In genomic region chr3:99419111-99419510, GRCh38 we compare ENCODE assay signal across 13 cellular contexts.
DNase-seq lines count a peak whose midpoint lies in the region; ATAC-seq lines count a peak whose summit lies in the region.
"Had no signal": no experiment of that assay in that cellular context is flagged by ENCODE, and none has a peak within 500 bp of the region (broad histone marks: within the 10 kb centered on the region; RNA-seq: fewer than 3 reads in every experiment).

No MANE protein-coding gene starts in this region.

- ATAC-seq in GM21786 (IDR thresholded peaks at IDR 0.05; ENCODE audit: unreplicated experiment), result peak; percentile 4

- no peaks in the 10 kb centered on the region for H3K9me3 ChIP-seq in adipocyte (ENCODE audit: control insufficient read depth, low read length)
- H3K9me3 ChIP-seq: left ventricle myocardium inferior, spleen had no signal

- no peak overlapping the region for H3K4me3 ChIP-seq in adipocyte (ENCODE audit: low read length)
- H3K4me3 ChIP-seq: BLaER1 treated with 17β-estradiol and CSF1 and Interleukin-3, amounts not matched to agents 10 nM and 100 nM; left ventricle myocardium inferior; spleen had no signal

- DNase-seq in EL (peak; percentile 44), adipocyte (ENCODE audit: low read depth) (peak; percentile 67), lung microvascular endothelial cell (ENCODE audit: low read depth in 2 of 2) (peak; percentile 61 to 78), GDM1 (lab: John Stamatoyannopoulos, UW) (no peak), DMS53 (lab: John Stamatoyannopoulos, UW) (no peak), retina (no peak), SHP77 (lab: John Stamatoyannopoulos, UW) (no peak)
- DNase-seq: left ventricle myocardium inferior, NCI-H1048, NCI-H510A treated with DMSO at 0.1 percent for 48 hours, spleen had no signal

- no peak overlapping the region for H3K9ac ChIP-seq in adipocyte (ENCODE audit: low read length)
- H3K9ac ChIP-seq: BLaER1 treated with 17β-estradiol and CSF1 and Interleukin-3, amounts not matched to agents 10 nM and 100 nM had no signal

- no peaks in the 10 kb centered on the region for H3K36me3 ChIP-seq in adipocyte (ENCODE audit: control insufficient read depth, insufficient read depth, low read length, severe bottlenecking)
- H3K36me3 ChIP-seq: BLaER1 treated with 17β-estradiol and CSF1 and Interleukin-3, amounts not matched to agents 10 nM and 100 nM; left ventricle myocardium inferior; spleen had no signal

- H3K4me1 ChIP-seq in adipocyte (ENCODE audit: control insufficient read depth, insufficient read depth, low read length), result peaks cover 16% of the 10 kb centered on the region
- H3K4me1 ChIP-seq: left ventricle myocardium inferior, spleen had no signal

- no peaks in the 10 kb centered on the region for H3K27me3 ChIP-seq in adipocyte (replicated peaks; ENCODE audit: control insufficient read depth, insufficient read depth, low read length)
- H3K27me3 ChIP-seq: BLaER1 treated with 17β-estradiol and CSF1 and Interleukin-3, amounts not matched to agents 10 nM and 100 nM; spleen had no signal

Comparison
In these comparisons a context has a peak if more than half of its experiments do, and no peak if none do; other contexts are left out.
1. DNase-seq: peak in EL (single experiment), adipocyte (single experiment) and lung microvascular endothelial cell (2 of 2); none in GDM1 (single experiment), DMS53 (single experiment), retina (single experiment) and SHP77 (0 of 2).